1 cellular context compared by ENCODE assay signal in the genomic region with DNA sequence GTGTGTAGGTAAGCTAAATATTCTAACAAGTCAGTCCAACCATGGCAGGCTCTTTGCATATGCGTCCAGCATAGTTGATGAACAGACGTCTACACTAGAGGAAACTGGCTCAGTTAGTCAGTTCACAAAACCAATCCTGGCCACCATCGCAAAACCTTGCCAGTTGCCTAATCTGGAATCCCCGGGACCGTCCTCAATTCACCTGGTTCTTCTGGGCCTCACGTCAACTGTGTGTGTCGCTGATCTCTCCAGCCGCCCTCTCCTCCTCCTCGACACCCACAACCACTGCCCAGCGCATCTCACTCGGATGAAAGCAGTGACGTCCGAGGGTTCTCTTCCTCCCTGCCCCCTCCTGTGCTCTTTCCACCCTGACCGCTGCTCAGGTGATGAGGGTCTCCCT.
TF ChIP-seq lines count a peak whose summit lies in the region.

No MANE protein-coding gene starts in this region.

TF ChIP-seq in H1, 55 proteins besides CTCF, POLR2A, EP300 and RAD21:
- TF ChIP-seq BACH1 (IDR thresholded peaks at IDR 0.05; ENCODE audit: low read length) (no peak), JUND (IDR thresholded peaks at IDR 0.05; ENCODE audit: low read length) (no peak), NANOG (IDR thresholded peaks at IDR 0.05; ENCODE audit: insufficient read depth, low read depth, low read length, poor library complexity, severe bottlenecking) (no peak), CBX5 (IDR thresholded peaks at IDR 0.05; ENCODE audit: low read depth, low read length) (no peak), ZNF274 (IDR thresholded peaks at IDR 0.05; ENCODE audit: borderline replicate concordance, extremely low read depth, low read length) (no peak), EZH2 (IDR thresholded peaks at IDR 0.05; ENCODE audit: low read depth, low read length, severe bottlenecking) (no peak), SAP30 (IDR thresholded peaks at IDR 0.05; ENCODE audit: insufficient read depth, insufficient replicate concordance, low read length) (no peak), YY1 (IDR thresholded peaks at IDR 0.05; ENCODE audit: low read depth, low read length) (no peak), CBX8 (IDR thresholded peaks at IDR 0.05; ENCODE audit: borderline replicate concordance, low read depth, low read length) (no peak), KDM1A (IDR thresholded peaks at IDR 0.05; ENCODE audit: borderline replicate concordance, low read length) (no peak), MAFK (IDR thresholded peaks at IDR 0.05; ENCODE audit: low read depth, low read length) (no peak), KDM5A (IDR thresholded peaks at IDR 0.05; ENCODE audit: low read length) (no peak), NRF1 (IDR thresholded peaks at IDR 0.05; ENCODE audit: low read depth, low read length) (no peak), SP4 (IDR thresholded peaks at IDR 0.05; ENCODE audit: low read length) (no peak), RBBP5 (IDR thresholded peaks at IDR 0.05; ENCODE audit: borderline replicate concordance, low read depth, low read length) (no peak), POU5F1 (IDR thresholded peaks at IDR 0.05; ENCODE audit: low read depth, low read length) (no peak), TAF7 (optimal IDR thresholded peaks at IDR 0.05; ENCODE audit: borderline replicate concordance, low read depth, low read length) (no peak), GTF2F1 (IDR thresholded peaks at IDR 0.05; ENCODE audit: borderline replicate concordance, low read depth, low read length) (no peak)
- TF ChIP-seq, protein P1, sequence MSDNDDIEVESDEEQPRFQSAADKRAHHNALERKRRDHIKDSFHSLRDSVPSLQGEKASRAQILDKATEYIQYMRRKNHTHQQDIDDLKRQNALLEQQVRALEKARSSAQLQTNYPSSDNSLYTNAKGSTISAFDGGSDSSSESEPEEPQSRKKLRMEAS (IDR thresholded peaks at IDR 0.05) = no peak
- TF ChIP-seq, protein P2, sequence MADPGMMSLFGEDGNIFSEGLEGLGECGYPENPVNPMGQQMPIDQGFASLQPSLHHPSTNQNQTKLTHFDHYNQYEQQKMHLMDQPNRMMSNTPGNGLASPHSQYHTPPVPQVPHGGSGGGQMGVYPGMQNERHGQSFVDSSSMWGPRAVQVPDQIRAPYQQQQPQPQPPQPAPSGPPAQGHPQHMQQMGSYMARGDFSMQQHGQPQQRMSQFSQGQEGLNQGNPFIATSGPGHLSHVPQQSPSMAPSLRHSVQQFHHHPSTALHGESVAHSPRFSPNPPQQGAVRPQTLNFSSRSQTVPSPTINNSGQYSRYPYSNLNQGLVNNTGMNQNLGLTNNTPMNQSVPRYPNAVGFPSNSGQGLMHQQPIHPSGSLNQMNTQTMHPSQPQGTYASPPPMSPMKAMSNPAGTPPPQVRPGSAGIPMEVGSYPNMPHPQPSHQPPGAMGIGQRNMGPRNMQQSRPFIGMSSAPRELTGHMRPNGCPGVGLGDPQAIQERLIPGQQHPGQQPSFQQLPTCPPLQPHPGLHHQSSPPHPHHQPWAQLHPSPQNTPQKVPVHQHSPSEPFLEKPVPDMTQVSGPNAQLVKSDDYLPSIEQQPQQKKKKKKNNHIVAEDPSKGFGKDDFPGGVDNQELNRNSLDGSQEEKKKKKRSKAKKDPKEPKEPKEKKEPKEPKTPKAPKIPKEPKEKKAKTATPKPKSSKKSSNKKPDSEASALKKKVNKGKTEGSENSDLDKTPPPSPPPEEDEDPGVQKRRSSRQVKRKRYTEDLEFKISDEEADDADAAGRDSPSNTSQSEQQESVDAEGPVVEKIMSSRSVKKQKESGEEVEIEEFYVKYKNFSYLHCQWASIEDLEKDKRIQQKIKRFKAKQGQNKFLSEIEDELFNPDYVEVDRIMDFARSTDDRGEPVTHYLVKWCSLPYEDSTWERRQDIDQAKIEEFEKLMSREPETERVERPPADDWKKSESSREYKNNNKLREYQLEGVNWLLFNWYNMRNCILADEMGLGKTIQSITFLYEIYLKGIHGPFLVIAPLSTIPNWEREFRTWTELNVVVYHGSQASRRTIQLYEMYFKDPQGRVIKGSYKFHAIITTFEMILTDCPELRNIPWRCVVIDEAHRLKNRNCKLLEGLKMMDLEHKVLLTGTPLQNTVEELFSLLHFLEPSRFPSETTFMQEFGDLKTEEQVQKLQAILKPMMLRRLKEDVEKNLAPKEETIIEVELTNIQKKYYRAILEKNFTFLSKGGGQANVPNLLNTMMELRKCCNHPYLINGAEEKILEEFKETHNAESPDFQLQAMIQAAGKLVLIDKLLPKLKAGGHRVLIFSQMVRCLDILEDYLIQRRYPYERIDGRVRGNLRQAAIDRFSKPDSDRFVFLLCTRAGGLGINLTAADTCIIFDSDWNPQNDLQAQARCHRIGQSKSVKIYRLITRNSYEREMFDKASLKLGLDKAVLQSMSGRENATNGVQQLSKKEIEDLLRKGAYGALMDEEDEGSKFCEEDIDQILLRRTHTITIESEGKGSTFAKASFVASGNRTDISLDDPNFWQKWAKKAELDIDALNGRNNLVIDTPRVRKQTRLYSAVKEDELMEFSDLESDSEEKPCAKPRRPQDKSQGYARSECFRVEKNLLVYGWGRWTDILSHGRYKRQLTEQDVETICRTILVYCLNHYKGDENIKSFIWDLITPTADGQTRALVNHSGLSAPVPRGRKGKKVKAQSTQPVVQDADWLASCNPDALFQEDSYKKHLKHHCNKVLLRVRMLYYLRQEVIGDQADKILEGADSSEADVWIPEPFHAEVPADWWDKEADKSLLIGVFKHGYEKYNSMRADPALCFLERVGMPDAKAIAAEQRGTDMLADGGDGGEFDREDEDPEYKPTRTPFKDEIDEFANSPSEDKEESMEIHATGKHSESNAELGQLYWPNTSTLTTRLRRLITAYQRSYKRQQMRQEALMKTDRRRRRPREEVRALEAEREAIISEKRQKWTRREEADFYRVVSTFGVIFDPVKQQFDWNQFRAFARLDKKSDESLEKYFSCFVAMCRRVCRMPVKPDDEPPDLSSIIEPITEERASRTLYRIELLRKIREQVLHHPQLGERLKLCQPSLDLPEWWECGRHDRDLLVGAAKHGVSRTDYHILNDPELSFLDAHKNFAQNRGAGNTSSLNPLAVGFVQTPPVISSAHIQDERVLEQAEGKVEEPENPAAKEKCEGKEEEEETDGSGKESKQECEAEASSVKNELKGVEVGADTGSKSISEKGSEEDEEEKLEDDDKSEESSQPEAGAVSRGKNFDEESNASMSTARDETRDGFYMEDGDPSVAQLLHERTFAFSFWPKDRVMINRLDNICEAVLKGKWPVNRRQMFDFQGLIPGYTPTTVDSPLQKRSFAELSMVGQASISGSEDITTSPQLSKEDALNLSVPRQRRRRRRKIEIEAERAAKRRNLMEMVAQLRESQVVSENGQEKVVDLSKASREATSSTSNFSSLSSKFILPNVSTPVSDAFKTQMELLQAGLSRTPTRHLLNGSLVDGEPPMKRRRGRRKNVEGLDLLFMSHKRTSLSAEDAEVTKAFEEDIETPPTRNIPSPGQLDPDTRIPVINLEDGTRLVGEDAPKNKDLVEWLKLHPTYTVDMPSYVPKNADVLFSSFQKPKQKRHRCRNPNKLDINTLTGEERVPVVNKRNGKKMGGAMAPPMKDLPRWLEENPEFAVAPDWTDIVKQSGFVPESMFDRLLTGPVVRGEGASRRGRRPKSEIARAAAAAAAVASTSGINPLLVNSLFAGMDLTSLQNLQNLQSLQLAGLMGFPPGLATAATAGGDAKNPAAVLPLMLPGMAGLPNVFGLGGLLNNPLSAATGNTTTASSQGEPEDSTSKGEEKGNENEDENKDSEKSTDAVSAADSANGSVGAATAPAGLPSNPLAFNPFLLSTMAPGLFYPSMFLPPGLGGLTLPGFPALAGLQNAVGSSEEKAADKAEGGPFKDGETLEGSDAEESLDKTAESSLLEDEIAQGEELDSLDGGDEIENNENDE (IDR thresholded peaks at IDR 0.05; ENCODE audit: insufficient replicate concordance, low read length) = no peak
